In genomic region chr19:18495204-18495911, GRCh38 we compare ENCODE assay signal across 1 cellular context.
TF ChIP-seq lines count a peak whose summit lies in the region.

No MANE protein-coding gene starts in this region.

TF ChIP-seq in liver, 16 proteins besides CTCF, POLR2A, EP300 and RAD21:
- TF ChIP-seq, protein P1, sequence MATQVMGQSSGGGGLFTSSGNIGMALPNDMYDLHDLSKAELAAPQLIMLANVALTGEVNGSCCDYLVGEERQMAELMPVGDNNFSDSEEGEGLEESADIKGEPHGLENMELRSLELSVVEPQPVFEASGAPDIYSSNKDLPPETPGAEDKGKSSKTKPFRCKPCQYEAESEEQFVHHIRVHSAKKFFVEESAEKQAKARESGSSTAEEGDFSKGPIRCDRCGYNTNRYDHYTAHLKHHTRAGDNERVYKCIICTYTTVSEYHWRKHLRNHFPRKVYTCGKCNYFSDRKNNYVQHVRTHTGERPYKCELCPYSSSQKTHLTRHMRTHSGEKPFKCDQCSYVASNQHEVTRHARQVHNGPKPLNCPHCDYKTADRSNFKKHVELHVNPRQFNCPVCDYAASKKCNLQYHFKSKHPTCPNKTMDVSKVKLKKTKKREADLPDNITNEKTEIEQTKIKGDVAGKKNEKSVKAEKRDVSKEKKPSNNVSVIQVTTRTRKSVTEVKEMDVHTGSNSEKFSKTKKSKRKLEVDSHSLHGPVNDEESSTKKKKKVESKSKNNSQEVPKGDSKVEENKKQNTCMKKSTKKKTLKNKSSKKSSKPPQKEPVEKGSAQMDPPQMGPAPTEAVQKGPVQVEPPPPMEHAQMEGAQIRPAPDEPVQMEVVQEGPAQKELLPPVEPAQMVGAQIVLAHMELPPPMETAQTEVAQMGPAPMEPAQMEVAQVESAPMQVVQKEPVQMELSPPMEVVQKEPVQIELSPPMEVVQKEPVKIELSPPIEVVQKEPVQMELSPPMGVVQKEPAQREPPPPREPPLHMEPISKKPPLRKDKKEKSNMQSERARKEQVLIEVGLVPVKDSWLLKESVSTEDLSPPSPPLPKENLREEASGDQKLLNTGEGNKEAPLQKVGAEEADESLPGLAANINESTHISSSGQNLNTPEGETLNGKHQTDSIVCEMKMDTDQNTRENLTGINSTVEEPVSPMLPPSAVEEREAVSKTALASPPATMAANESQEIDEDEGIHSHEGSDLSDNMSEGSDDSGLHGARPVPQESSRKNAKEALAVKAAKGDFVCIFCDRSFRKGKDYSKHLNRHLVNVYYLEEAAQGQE (IDR thresholded peaks at IDR 0.05): no peak
- TF ChIP-seq HNF4G (IDR thresholded peaks at IDR 0.05) (no peak), NR2F2 (IDR thresholded peaks at IDR 0.05) (no peak), GABPA (IDR thresholded peaks at IDR 0.05 in 1 of 2, conservative IDR thresholded peaks at IDR 0.05 in 1 of 2) (no peak)
